1 cellular context compared by ENCODE assay signal in genomic region chr14:22837059-22837749, GRCh38.
TF ChIP-seq lines count a peak whose summit lies in the region.

No MANE protein-coding gene starts in this region.

TF ChIP-seq in HepG2, 621 proteins besides CTCF, POLR2A, EP300 and RAD21 (continued from another document and continues in another):
- TF ChIP-seq ZNF614 (CRISPR knock-in tag; IDR thresholded peaks at IDR 0.05; ENCODE audit: borderline replicate concordance) (peak; percentile 16; the same call in 1 of the 2 replicates), CREM (IDR thresholded peaks at IDR 0.05) (no peak), CREM (CRISPR knock-in tag; IDR thresholded peaks at IDR 0.05) (no peak), ELF3 (CRISPR knock-in tag; IDR thresholded peaks at IDR 0.05) (peak; percentile 19; the same call in 1 of the 2 replicates), ZNF430 (CRISPR knock-in tag; IDR thresholded peaks at IDR 0.05) (no peak), TMF1 (CRISPR knock-in tag; IDR thresholded peaks at IDR 0.05; ENCODE audit: low read depth) (no peak; the same call in 1 of the 2 replicates), MAFG (CRISPR knock-in tag; IDR thresholded peaks at IDR 0.05) (peak; percentile 55; the same call in 1 of the 2 replicates), ZNF136 (CRISPR knock-in tag; IDR thresholded peaks at IDR 0.05; ENCODE audit: low read depth) (peak; percentile 79; the same call in 1 of the 2 replicates), MZF1 (CRISPR knock-in tag; IDR thresholded peaks at IDR 0.05; ENCODE audit: borderline replicate concordance) (no peak; the same call in 1 of the 2 replicates), NCOA5 (CRISPR knock-in tag; IDR thresholded peaks at IDR 0.05) (no peak), MXI1 (IDR thresholded peaks at IDR 0.05; ENCODE audit: borderline replicate concordance, low read depth, low read length) (no peak), IKZF4 (CRISPR knock-in tag; IDR thresholded peaks at IDR 0.05; ENCODE audit: borderline replicate concordance, low read depth, not compliant biosample characterization) (peak; percentile 80), SIX1 (CRISPR knock-in tag; IDR thresholded peaks at IDR 0.05; ENCODE audit: borderline replicate concordance) (no peak), BORCS8-MEF2B (CRISPR knock-in tag; IDR thresholded peaks at IDR 0.05) (peak; percentile 87), ISX (CRISPR knock-in tag; conservative IDR thresholded peaks at IDR 0.05) (no peak), PHB2 (IDR thresholded peaks at IDR 0.05; ENCODE audit: partially characterized antibody) (no peak), ATF6 (CRISPR knock-in tag; conservative IDR thresholded peaks at IDR 0.05) (no peak), NR3C1 (CRISPR knock-in tag; IDR thresholded peaks at IDR 0.05) (peak; percentile 63; the same call in 1 of the 2 replicates), ERF (CRISPR knock-in tag; IDR thresholded peaks at IDR 0.05) (no peak), BCL3 (CRISPR knock-in tag; IDR thresholded peaks at IDR 0.05) (peak; percentile 91; the same call in 1 of the 2 replicates), ZNF660 (CRISPR knock-in tag; IDR thresholded peaks at IDR 0.05; ENCODE audit: borderline replicate concordance, low read depth) (no peak), JUNB (CRISPR knock-in tag; IDR thresholded peaks at IDR 0.05; ENCODE audit: borderline replicate concordance) (no peak), ZSCAN22 (CRISPR knock-in tag; IDR thresholded peaks at IDR 0.05) (peak; percentile 50; the same call in 1 of the 2 replicates), KLF16 (CRISPR knock-in tag; IDR thresholded peaks at IDR 0.05) (0 out of 4 replicates have a peak, but pooled peaks of 1 of the 2 experiments have one; percentile 47), ZNF44 (CRISPR knock-in tag; IDR thresholded peaks at IDR 0.05) (peak; percentile 88), SYNCRIP (IDR thresholded peaks at IDR 0.05; ENCODE audit: insufficient read depth, low read depth, low read length) (no peak), ZFP37 (CRISPR knock-in tag; IDR thresholded peaks at IDR 0.05; ENCODE audit: borderline replicate concordance) (no peak), ZNF639 (CRISPR knock-in tag; conservative IDR thresholded peaks at IDR 0.05) (peak; percentile 24; the same call in 1 of the 2 replicates), NFRKB (IDR thresholded peaks at IDR 0.05) (no peak), RBM22 (optimal IDR thresholded peaks at IDR 0.05; ENCODE audit: low read length) (peak; percentile 25), ZNF879 (CRISPR knock-in tag; IDR thresholded peaks at IDR 0.05) (no peak; the same call in 1 of the 2 replicates), MTF2 (CRISPR knock-in tag; IDR thresholded peaks at IDR 0.05; ENCODE audit: borderline replicate concordance) (peak; percentile 85; the same call in 1 of the 2 replicates), SIN3B (IDR thresholded peaks at IDR 0.05; ENCODE audit: low read length) (no peak), ZBTB26 (CRISPR knock-in tag; IDR thresholded peaks at IDR 0.05; ENCODE audit: borderline replicate concordance) (no peak)
- TF ChIP-seq, protein P1, sequence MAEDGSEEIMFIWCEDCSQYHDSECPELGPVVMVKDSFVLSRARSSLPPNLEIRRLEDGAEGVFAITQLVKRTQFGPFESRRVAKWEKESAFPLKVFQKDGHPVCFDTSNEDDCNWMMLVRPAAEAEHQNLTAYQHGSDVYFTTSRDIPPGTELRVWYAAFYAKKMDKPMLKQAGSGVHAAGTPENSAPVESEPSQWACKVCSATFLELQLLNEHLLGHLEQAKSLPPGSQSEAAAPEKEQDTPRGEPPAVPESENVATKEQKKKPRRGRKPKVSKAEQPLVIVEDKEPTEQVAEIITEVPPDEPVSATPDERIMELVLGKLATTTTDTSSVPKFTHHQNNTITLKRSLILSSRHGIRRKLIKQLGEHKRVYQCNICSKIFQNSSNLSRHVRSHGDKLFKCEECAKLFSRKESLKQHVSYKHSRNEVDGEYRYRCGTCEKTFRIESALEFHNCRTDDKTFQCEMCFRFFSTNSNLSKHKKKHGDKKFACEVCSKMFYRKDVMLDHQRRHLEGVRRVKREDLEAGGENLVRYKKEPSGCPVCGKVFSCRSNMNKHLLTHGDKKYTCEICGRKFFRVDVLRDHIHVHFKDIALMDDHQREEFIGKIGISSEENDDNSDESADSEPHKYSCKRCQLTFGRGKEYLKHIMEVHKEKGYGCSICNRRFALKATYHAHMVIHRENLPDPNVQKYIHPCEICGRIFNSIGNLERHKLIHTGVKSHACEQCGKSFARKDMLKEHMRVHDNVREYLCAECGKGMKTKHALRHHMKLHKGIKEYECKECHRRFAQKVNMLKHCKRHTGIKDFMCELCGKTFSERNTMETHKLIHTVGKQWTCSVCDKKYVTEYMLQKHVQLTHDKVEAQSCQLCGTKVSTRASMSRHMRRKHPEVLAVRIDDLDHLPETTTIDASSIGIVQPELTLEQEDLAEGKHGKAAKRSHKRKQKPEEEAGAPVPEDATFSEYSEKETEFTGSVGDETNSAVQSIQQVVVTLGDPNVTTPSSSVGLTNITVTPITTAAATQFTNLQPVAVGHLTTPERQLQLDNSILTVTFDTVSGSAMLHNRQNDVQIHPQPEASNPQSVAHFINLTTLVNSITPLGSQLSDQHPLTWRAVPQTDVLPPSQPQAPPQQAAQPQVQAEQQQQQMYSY (CRISPR knock-in tag; IDR thresholded peaks at IDR 0.05), result peak; percentile 34; the same call in 1 of the 2 replicates
- TF ChIP-seq, protein P2, sequence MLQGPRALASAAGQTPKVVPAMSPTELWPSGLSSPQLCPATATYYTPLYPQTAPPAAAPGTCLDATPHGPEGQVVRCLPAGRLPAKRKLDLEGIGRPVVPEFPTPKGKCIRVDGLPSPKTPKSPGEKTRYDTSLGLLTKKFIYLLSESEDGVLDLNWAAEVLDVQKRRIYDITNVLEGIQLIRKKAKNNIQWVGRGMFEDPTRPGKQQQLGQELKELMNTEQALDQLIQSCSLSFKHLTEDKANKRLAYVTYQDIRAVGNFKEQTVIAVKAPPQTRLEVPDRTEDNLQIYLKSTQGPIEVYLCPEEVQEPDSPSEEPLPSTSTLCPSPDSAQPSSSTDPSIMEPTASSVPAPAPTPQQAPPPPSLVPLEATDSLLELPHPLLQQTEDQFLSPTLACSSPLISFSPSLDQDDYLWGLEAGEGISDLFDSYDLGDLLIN (CRISPR knock-in tag; IDR thresholded peaks at IDR 0.05; ENCODE audit: borderline replicate concordance), result no peak
- TF ChIP-seq, protein P3, sequence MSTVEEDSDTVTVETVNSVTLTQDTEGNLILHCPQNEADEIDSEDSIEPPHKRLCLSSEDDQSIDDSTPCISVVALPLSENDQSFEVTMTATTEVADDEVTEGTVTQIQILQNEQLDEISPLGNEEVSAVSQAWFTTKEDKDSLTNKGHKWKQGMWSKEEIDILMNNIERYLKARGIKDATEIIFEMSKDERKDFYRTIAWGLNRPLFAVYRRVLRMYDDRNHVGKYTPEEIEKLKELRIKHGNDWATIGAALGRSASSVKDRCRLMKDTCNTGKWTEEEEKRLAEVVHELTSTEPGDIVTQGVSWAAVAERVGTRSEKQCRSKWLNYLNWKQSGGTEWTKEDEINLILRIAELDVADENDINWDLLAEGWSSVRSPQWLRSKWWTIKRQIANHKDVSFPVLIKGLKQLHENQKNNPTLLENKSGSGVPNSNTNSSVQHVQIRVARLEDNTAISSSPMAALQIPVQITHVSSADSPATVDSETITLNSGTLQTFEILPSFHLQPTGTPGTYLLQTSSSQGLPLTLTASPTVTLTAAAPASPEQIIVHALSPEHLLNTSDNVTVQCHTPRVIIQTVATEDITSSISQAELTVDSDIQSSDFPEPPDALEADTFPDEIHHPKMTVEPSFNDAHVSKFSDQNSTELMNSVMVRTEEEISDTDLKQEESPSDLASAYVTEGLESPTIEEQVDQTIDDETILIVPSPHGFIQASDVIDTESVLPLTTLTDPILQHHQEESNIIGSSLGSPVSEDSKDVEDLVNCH (CRISPR knock-in tag; IDR thresholded peaks at IDR 0.05), result no peak; the same call in 1 of the 2 replicates
- TF ChIP-seq, protein P4, sequence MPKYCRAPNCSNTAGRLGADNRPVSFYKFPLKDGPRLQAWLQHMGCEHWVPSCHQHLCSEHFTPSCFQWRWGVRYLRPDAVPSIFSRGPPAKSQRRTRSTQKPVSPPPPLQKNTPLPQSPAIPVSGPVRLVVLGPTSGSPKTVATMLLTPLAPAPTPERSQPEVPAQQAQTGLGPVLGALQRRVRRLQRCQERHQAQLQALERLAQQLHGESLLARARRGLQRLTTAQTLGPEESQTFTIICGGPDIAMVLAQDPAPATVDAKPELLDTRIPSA (CRISPR knock-in tag; IDR thresholded peaks at IDR 0.05; ENCODE audit: borderline replicate concordance), result no peak; the same call in 1 of the 2 replicates
- TF ChIP-seq, protein P5, sequence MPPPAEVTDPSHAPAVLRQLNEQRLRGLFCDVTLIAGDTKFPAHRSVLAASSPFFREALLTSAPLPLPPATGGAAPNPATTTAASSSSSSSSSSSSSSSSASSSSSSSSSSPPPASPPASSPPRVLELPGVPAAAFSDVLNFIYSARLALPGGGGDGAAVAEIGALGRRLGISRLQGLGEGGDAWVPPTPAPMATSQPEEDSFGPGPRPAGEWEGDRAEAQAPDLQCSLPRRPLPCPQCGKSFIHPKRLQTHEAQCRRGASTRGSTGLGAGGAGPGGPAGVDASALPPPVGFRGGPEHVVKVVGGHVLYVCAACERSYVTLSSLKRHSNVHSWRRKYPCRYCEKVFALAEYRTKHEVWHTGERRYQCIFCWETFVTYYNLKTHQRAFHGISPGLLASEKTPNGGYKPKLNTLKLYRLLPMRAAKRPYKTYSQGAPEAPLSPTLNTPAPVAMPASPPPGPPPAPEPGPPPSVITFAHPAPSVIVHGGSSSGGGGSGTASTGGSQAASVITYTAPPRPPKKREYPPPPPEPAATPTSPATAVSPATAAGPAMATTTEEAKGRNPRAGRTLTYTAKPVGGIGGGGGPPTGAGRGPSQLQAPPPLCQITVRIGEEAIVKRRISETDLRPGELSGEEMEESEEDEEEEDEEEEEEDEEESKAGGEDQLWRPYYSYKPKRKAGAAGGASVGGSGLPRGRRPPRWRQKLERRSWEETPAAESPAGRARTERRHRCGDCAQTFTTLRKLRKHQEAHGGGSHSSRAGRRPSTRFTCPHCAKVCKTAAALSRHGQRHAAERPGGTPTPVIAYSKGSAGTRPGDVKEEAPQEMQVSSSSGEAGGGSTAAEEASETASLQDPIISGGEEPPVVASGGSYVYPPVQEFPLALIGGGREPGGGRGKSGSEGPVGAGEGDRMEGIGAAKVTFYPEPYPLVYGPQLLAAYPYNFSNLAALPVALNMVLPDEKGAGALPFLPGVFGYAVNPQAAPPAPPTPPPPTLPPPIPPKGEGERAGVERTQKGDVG (CRISPR knock-in tag; IDR thresholded peaks at IDR 0.05; ENCODE audit: borderline replicate concordance), result no peak
- TF ChIP-seq, protein P6, sequence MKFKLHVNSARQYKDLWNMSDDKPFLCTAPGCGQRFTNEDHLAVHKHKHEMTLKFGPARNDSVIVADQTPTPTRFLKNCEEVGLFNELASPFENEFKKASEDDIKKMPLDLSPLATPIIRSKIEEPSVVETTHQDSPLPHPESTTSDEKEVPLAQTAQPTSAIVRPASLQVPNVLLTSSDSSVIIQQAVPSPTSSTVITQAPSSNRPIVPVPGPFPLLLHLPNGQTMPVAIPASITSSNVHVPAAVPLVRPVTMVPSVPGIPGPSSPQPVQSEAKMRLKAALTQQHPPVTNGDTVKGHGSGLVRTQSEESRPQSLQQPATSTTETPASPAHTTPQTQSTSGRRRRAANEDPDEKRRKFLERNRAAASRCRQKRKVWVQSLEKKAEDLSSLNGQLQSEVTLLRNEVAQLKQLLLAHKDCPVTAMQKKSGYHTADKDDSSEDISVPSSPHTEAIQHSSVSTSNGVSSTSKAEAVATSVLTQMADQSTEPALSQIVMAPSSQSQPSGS (CRISPR knock-in tag; IDR thresholded peaks at IDR 0.05), result no peak
- TF ChIP-seq, protein P7, sequence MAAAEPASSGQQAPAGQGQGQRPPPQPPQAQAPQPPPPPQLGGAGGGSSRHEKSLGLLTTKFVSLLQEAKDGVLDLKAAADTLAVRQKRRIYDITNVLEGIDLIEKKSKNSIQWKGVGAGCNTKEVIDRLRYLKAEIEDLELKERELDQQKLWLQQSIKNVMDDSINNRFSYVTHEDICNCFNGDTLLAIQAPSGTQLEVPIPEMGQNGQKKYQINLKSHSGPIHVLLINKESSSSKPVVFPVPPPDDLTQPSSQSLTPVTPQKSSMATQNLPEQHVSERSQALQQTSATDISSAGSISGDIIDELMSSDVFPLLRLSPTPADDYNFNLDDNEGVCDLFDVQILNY (CRISPR knock-in tag; conservative IDR thresholded peaks at IDR 0.05), result 0 out of 2 replicates have a peak, but pooled peaks have one; percentile 54
